8 cellular contexts compared by ENCODE assay signal in genomic region chr10:22630229-22631174, GRCh38.
DNase-seq lines count a peak whose midpoint lies in the region; ATAC-seq lines count a peak whose summit lies in the region.

No MANE protein-coding gene starts in this region.

- no peaks in the 10 kb centered on the region for H3K27me3 Mint-ChIP-seq in CD4-positive, CD25-positive, alpha-beta regulatory T cell
- H3K27me3 Mint-ChIP-seq in T-cell = no peaks in the 10 kb centered on the region

- peaks cover 9% of the 10 kb centered on the region for H3K36me3 Mint-ChIP-seq in CD4-positive, CD25-positive, alpha-beta regulatory T cell
- peaks cover 10% of the 10 kb centered on the region for H3K36me3 Mint-ChIP-seq in T-cell

- H3K9me3 ChIP-seq in CD4-positive, CD25-positive, alpha-beta regulatory T cell (ENCODE audit: control insufficient read depth in 2 of 2, low read length in 2 of 2) = no peaks in the 10 kb centered on the region

- no peaks in the 10 kb centered on the region for H3K27me3 ChIP-seq in CD4-positive, CD25-positive, alpha-beta regulatory T cell (ENCODE audit: control insufficient read depth, insufficient read depth, low read length)

- intact Hi-C loops in sciatic nerve (cut with DNase I) = no loop called here

- H3K27ac Mint-ChIP-seq in CD4-positive, CD25-positive, alpha-beta regulatory T cell = peak overlapping the region; percentile 88 to 98 (median 96)
- H3K27ac Mint-ChIP-seq in T-cell = peak overlapping the region; percentile 94 to 98

- H3K36me3 ChIP-seq in CD4-positive, CD25-positive, alpha-beta regulatory T cell (ENCODE audit: control insufficient read depth, insufficient read depth, low read length) = no peaks in the 10 kb centered on the region

- POLR2A ChIA-PET in T-cell (lab: Charles Lee) = interaction anchor here (0.6 to 3.0 kb wide), 12 partner anchors 11 to 1562 kb away, joined by 3 to 23 read pairs (median 4); no protein-coding TSS in a partner anchor

- ATAC-seq in CD4-positive, CD25-positive, alpha-beta regulatory T cell (ENCODE audit: low read depth in 2 of 2) = peak; percentile 93 to 94
- ATAC-seq in HG03135 (IDR thresholded peaks at IDR 0.05; ENCODE audit: unreplicated experiment) (peak; percentile 84), T-cell (replicated peaks in 1 of 4) (peak; percentile 89 to 90 (median 90)), esophagus mucosa (peak; percentile 67), sciatic nerve (peak; percentile 73)

- peaks cover 49 to 97% (median 86%) of the 10 kb centered on the region in 4 donors for H3K4me1 Mint-ChIP-seq in CD4-positive, CD25-positive, alpha-beta regulatory T cell
- peaks cover 96 to 98% (median 97%) of the 10 kb centered on the region in 3 donors for H3K4me1 Mint-ChIP-seq in T-cell

- peak overlapping the region; percentile 94 for H3K27ac ChIP-seq in CD4-positive, CD25-positive, alpha-beta regulatory T cell (ENCODE audit: insufficient read depth, low read length, poor library complexity, severe bottlenecking)

- H3K4me1 ChIP-seq in CD4-positive, CD25-positive, alpha-beta regulatory T cell (ENCODE audit: control insufficient read depth, insufficient read depth, low read length, poor library complexity, severe bottlenecking) = peaks cover 97% of the 10 kb centered on the region

- peak; percentile 45 to 88 (median 66) for DNase-seq in CD4-positive, CD25-positive, alpha-beta regulatory T cell
- peak; percentile 23 for DNase-seq in GM19240 (ENCODE audit: insufficient read length, low spot score)
- DNase-seq in T-cell = peak in 5 of 34 experiments; percentile 26 to 45 (median 39)
- DNase-seq in sciatic nerve (ENCODE audit: low spot score) = no peak
- DNase-seq in Kasumi-1 (lab: John Stamatoyannopoulos, UW) = no peak
- DNase-seq in DMS79 treated with DMSO at 0.1 percent for 48 hours (lab: John Stamatoyannopoulos, UW) = no peak

- peak overlapping the region; percentile 79 for H3K4me3 ChIP-seq in CD4-positive, CD25-positive, alpha-beta regulatory T cell (ENCODE audit: low read depth, low read length)

- H3K9me3 Mint-ChIP-seq in CD4-positive, CD25-positive, alpha-beta regulatory T cell = no peaks in the 10 kb centered on the region
- peaks cover 0 to 2% (median 0%) of the 10 kb centered on the region in 3 donors for H3K9me3 Mint-ChIP-seq in T-cell

- CTCF ChIA-PET in T-cell (lab: Charles Lee) = interaction anchor here (0.5 to 2.5 kb wide), 13 partner anchors 9 to 916 kb away, joined by 3 to 12 read pairs (median 4); no protein-coding TSS in a partner anchor

- peak overlapping the region; percentile 70 to 81 (median 74) for H3K4me3 Mint-ChIP-seq in CD4-positive, CD25-positive, alpha-beta regulatory T cell
- H3K4me3 Mint-ChIP-seq in T-cell = peak overlapping the region; percentile 58 to 79 (median 76)

Comparison
In these comparisons a context has a peak if more than half of its experiments do, and no peak if none do; other contexts are left out.
1. DNase-seq: peak in CD4-positive, CD25-positive, alpha-beta regulatory T cell (3 of 3) and GM19240 (single experiment); none in sciatic nerve (single experiment), Kasumi-1 (0 of 2) and DMS79 treated with DMSO at 0.1 percent for 48 hours (single experiment).
2. Peak in every context shown above with its lines, with median percentiles within 50 percentile points of each other: ATAC-seq.